ENCODE assay signal across 8 cellular contexts in genomic region chr7:44607141-44608068, GRCh38.
DNase-seq lines count a peak whose midpoint lies in the region; ATAC-seq and TF ChIP-seq lines count a peak whose summit lies in the region.

No MANE protein-coding gene starts in this region.

- peaks cover 11% of the 10 kb centered on the region for H3K36me3 ChIP-seq in WERI-Rb-1

- no peak for TF ChIP-seq CTCF in WERI-Rb-1 (IDR thresholded peaks at IDR 0.05; ENCODE audit: low read depth, low read length)

- DNase-seq in DMS79 treated with DMSO at 0.1 percent for 48 hours (lab: John Stamatoyannopoulos, UW): peak; percentile 60
- no peak for DNase-seq in DMS79 (lab: John Stamatoyannopoulos, UW)
- no peak for DNase-seq in WERI-Rb-1
- peak; percentile 24 for DNase-seq in stimulated activated naive CD8-positive, alpha-beta T cell treated with anti-CD3 and anti-CD28 coated beads, Interleukin-15, Interleukin-2, amounts not matched to agents 100 U/mL and 50 U/mL, for 24 hours
- DNase-seq in NCI-H2196 treated with DMSO at 0.1 percent for 48 hours (lab: John Stamatoyannopoulos, UW; ENCODE audit: unreplicated experiment): no peak

- H3K4me3 ChIP-seq in WERI-Rb-1 (ENCODE audit: low read depth, low read length) (peak overlapping the region; percentile 56), iPS-11a (ENCODE audit: low read depth, low read length) (peak overlapping the region; percentile 72)

- no peaks in the 10 kb centered on the region for H3K27me3 ChIP-seq in WERI-Rb-1 (ENCODE audit: insufficient read depth, low read depth, severe bottlenecking)

- no peak for ATAC-seq in stimulated activated naive CD8-positive, alpha-beta T cell treated with anti-CD3 and anti-CD28 coated beads, Interleukin-15, Interleukin-2, amounts not matched to agents 100 U/mL and 50 U/mL, for 24 hours
- no peak for ATAC-seq in GM21786 (IDR thresholded peaks at IDR 0.05; ENCODE audit: unreplicated experiment)
- no peak for ATAC-seq in HG02610 (IDR thresholded peaks at IDR 0.05; ENCODE audit: unreplicated experiment)

- peak overlapping the region; percentile 87 for H3K27ac ChIP-seq in WERI-Rb-1

- H3K9me3 ChIP-seq in WERI-Rb-1 (ENCODE audit: severe bottlenecking): no peaks in the 10 kb centered on the region

Comparison
In these comparisons a context has a peak if more than half of its experiments do, and no peak if none do; other contexts are left out.
1. DNase-seq: peak in DMS79 treated with DMSO at 0.1 percent for 48 hours (single experiment) and stimulated activated naive CD8-positive, alpha-beta T cell treated with anti-CD3 and anti-CD28 coated beads, Interleukin-15, Interleukin-2, amounts not matched to agents 100 U/mL and 50 U/mL, for 24 hours (single experiment); none in DMS79 (single experiment), WERI-Rb-1 (single experiment) and NCI-H2196 treated with DMSO at 0.1 percent for 48 hours (single experiment).